Comparison of ENCODE assay signal across 1 cellular context in genomic region chr10:100562806-100563293, GRCh38.
TF ChIP-seq lines count a peak whose summit lies in the region.

No MANE protein-coding gene starts in this region.

TF ChIP-seq in SK-N-SH, 30 proteins besides CTCF, POLR2A, EP300 and RAD21:
- TF ChIP-seq GABPA (IDR thresholded peaks at IDR 0.05; ENCODE audit: low read depth) (no peak), SMC3 (IDR thresholded peaks at IDR 0.05; ENCODE audit: low read depth, low read length) (peak; percentile 20; the same call in 1 of the 2 replicates), FOXJ3 (CRISPR knock-in tag; IDR thresholded peaks at IDR 0.05) (no peak), USF1 (IDR thresholded peaks at IDR 0.05; ENCODE audit: borderline replicate concordance, low read depth) (no peak), MEF2A (IDR thresholded peaks at IDR 0.05; ENCODE audit: borderline replicate concordance, low read depth) (no peak), IRF3 (IDR thresholded peaks at IDR 0.05; ENCODE audit: low read depth, low read length) (no peak), JUND (IDR thresholded peaks at IDR 0.05) (no peak), YY1 (IDR thresholded peaks at IDR 0.05; ENCODE audit: low read depth) (no peak)
